Comparison of ENCODE assay signal across 8 cellular contexts in the genomic region with DNA sequence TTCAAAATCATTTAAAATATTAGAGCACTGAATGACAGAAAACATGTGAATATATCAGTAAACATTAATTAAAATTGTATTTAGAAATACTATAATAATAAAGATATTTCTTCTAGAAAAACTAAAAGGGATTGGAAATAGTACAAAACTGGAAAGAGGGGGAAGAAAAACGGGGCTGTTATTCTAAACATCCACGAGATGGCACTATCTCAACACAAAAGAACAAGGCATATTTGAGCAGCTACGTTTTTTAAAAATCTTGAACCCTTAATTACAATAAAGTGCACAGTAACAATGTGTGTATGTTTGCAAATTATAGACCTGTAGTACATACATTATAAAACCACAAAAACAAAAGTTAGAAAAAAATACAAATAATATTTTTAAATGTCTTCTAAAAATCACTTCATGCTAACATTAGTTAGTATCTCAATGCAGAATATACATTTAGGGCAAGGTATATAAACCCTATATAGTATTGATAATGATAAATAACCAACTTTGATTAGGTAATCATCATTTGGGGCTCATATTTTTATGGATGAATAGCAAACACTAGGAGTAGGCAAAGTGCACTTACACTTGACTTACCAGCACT. TPM values are rescaled to one million over a fixed set of nuclear protein-coding genes. Genes with fewer than 3 reads are reported as not detected.
DNase-seq lines count a peak whose midpoint lies in the region; ATAC-seq and TF ChIP-seq lines count a peak whose summit lies in the region.

No MANE protein-coding gene starts in this region.

- 0 to 4% methylated on average over 3 of the region's 3 CpGs for WGBS in sigmoid colon, 2 donors

- no peaks in the 10 kb centered on the region for H3K9me3 ChIP-seq in sigmoid colon
- H3K9me3 ChIP-seq in effector memory CD4-positive, alpha-beta T cell (ENCODE audit: control insufficient read depth, low read length) = no peaks in the 10 kb centered on the region

- TF ChIP-seq CTCF in fibroblast of mammary gland (conservative IDR thresholded peaks at IDR 0.05; ENCODE audit: control insufficient read depth, insufficient read depth, low read depth, low read length) (peak; percentile 70), sigmoid colon (IDR thresholded peaks at IDR 0.05) (peak; percentile 24 to 56 (median 36))

- H3K4me3 ChIP-seq in fibroblast of mammary gland (ENCODE audit: control insufficient read depth, low read depth, low read length) = no peak overlapping the region
- H3K4me3 ChIP-seq in sigmoid colon = no peak overlapping the region
- no peak overlapping the region for H3K4me3 ChIP-seq in effector memory CD4-positive, alpha-beta T cell (ENCODE audit: insufficient read depth, low read depth, low read length, poor library complexity, severe bottlenecking)

- TF ChIP-seq EP300 in sigmoid colon (IDR thresholded peaks at IDR 0.05) = no peak

- peaks cover 0 to 21% (median 0%) of the 10 kb centered on the region in 4 donors for H3K36me3 ChIP-seq in sigmoid colon
- no peaks in the 10 kb centered on the region for H3K36me3 ChIP-seq in effector memory CD4-positive, alpha-beta T cell (ENCODE audit: control insufficient read depth, insufficient read depth, low read length)

- no peaks in the 10 kb centered on the region for H3K27me3 ChIP-seq in sigmoid colon
- no peaks in the 10 kb centered on the region for H3K27me3 ChIP-seq in effector memory CD4-positive, alpha-beta T cell (replicated peaks; ENCODE audit: control insufficient read depth, insufficient read depth, low read length, poor library complexity, severe bottlenecking)

- intact Hi-C loops in sigmoid colon (cut with DNase I) = loop anchor here (2.0 kb wide), 1 partner anchor 277 kb away; no protein-coding TSS in a partner anchor

- no peaks in the 10 kb centered on the region for H3K4me1 ChIP-seq in sigmoid colon
- H3K4me1 ChIP-seq in effector memory CD4-positive, alpha-beta T cell (ENCODE audit: control insufficient read depth, insufficient read depth, low read length, poor library complexity, severe bottlenecking) = no peaks in the 10 kb centered on the region

- peak; percentile 60 for ATAC-seq in HG03432 (IDR thresholded peaks at IDR 0.05; ENCODE audit: unreplicated experiment)
- no peak for ATAC-seq in HG02840 (IDR thresholded peaks at IDR 0.05; ENCODE audit: low FRiP score, unreplicated experiment)

- no peak overlapping the region for H3K27ac ChIP-seq in sigmoid colon
- no peak overlapping the region for H3K27ac ChIP-seq in effector memory CD4-positive, alpha-beta T cell (ENCODE audit: insufficient read depth, low read length, poor library complexity, severe bottlenecking)

- no peak for TF ChIP-seq POLR2A in sigmoid colon (IDR thresholded peaks at IDR 0.05)

- DNase-seq in DMS79 treated with DMSO at 0.1 percent for 48 hours (lab: John Stamatoyannopoulos, UW) = peak; percentile 42
- no peak for DNase-seq in DMS79 (lab: John Stamatoyannopoulos, UW)
- peak; percentile 27 for DNase-seq in RPMI7951 (ENCODE audit: low read depth)
- peak; percentile 49 for DNase-seq in fibroblast of mammary gland (ENCODE audit: low read depth)
- no peak for DNase-seq in sigmoid colon
- no peak for DNase-seq in effector memory CD4-positive, alpha-beta T cell

RNA-seq across cellular contexts. Expression of a gene that starts 42.5 kb away (rescaled TPM):
- 63.8 and 65.1 TPM in 2 replicates for total RNA-seq in RPMI7951 (2014; rRNA removed; shearing (Covaris generic))
- total RNA-seq in sigmoid colon = 100 to 1,000 TPM; 135 to 253 (median 150) TPM
- polyA plus RNA-seq in sigmoid colon = 10 to 100 TPM in 2 of 3 donors, 1 to 10 TPM in 1; 9.5 to 46.3 (median 18.0) TPM

RNA-seq across cellular contexts. Expression of a gene that starts 47.6 kb away (rescaled TPM):
- total RNA-seq in RPMI7951 (2014; rRNA removed; shearing (Covaris generic)) = 11.4 and 13.1 TPM in 2 replicates
- 10 to 100 TPM; 19.4 to 35.2 (median 23.1) TPM for total RNA-seq in sigmoid colon
- polyA plus RNA-seq in sigmoid colon = 1 to 10 TPM; 4.3 to 5.4 (median 5.3) TPM

Comparison
In these comparisons a context has a peak if more than half of its experiments do, and no peak if none do; other contexts are left out.
1. DNase-seq: peak in DMS79 treated with DMSO at 0.1 percent for 48 hours (single experiment), RPMI7951 (single experiment) and fibroblast of mammary gland (single experiment); none in DMS79 (single experiment), sigmoid colon (single experiment) and effector memory CD4-positive, alpha-beta T cell (0 of 3).